ENCODE assay signal across 18 cellular contexts in genomic region chr14:57380935-57381334, GRCh38. TPM values are rescaled to one million over a fixed set of nuclear protein-coding genes. Genes with fewer than 3 reads are reported as not detected.
DNase-seq lines count a peak whose midpoint lies in the region; ATAC-seq and TF ChIP-seq lines count a peak whose summit lies in the region.
"Had no signal": no experiment of that assay in that cellular context is flagged by ENCODE, and none has a peak within 500 bp of the region (broad histone marks: within the 10 kb centered on the region; RNA-seq: fewer than 3 reads in every experiment).

No MANE protein-coding gene starts in this region.

- dilution Hi-C loops in IMR-90 (cut with HindIII; ENCODE audit: low sequenced_read_pairs, unreplicated experiment) = no loop called here
- dilution Hi-C loops in mammary epithelial cell (cut with HindIII; ENCODE audit: low sequenced_read_pairs) = no loop called here

- H2BK120ac ChIP-seq in IMR-90 (ENCODE audit: low read depth, low read length) = peak overlapping the region; percentile 68; the same call in 1 of the 2 replicates

- no peak overlapping the region for H2BK20ac ChIP-seq in IMR-90 (ENCODE audit: low read depth, low read length)

- no peak overlapping the region for H2BK15ac ChIP-seq in IMR-90 (ENCODE audit: low read depth, low read length)

- H2BK5ac ChIP-seq in IMR-90 (ENCODE audit: low read depth, low read length, poor library complexity, severe bottlenecking) = no peak overlapping the region

- 0 out of 2 replicates have a peak overlapping the region, but pooled peaks have one; percentile 7 for H2AK5ac ChIP-seq in IMR-90 (ENCODE audit: low read depth, low read length)

- in situ Hi-C loops in IMR-90 (cut with MboI; ENCODE audit: low sequenced_read_pairs) = no loop called here
- in situ Hi-C loops in mammary epithelial cell (cut with MboI; ENCODE audit: low sequenced_read_pairs in 2 of 2) = no loop called here

- H3K18ac ChIP-seq in IMR-90 (ENCODE audit: low read depth, low read length) = no peak overlapping the region

- DNase-seq in ELR (ENCODE audit: low read depth) (peak; percentile 42), IMR-90 (no peak), mammary epithelial cell (no peak), neural crest cell (ENCODE audit: low read depth, low spot score) (no peak), dorsolateral prefrontal cortex (no peak), occipital lobe (lab: John Stamatoyannopoulos, UW) (no peak)
- no peak for DNase-seq in stimulated activated CD4-positive, alpha-beta T cell treated with anti-CD3 and anti-CD28 coated beads, Interleukin-4, amount 100 ng/mL, for 4 hours
- DNase-seq: CD4-positive, CD25-positive, alpha-beta regulatory T cell; EL; H7; KBM-7; NCI-H1105; NCI-H1694; NCI-H2107; NCI-H524; SHP77 treated with DMSO at 0.1 percent for 48 hours had no signal

- peaks cover 16% of the 10 kb centered on the region for H3K4me1 Mint-ChIP-seq in neural crest cell
- H3K4me1 Mint-ChIP-seq: B cell; CD4-positive, CD25-positive, alpha-beta regulatory T cell had no signal

- peaks cover 5% of the 10 kb centered on the region for H3K27me3 Mint-ChIP-seq in neural crest cell (ENCODE audit: low read depth)

- H3K23ac ChIP-seq in IMR-90 (ENCODE audit: low read depth, low read length) = no peak overlapping the region

- H3K36me3 Mint-ChIP-seq in neural crest cell (ENCODE audit: low read depth) = no peaks in the 10 kb centered on the region
- H3K36me3 Mint-ChIP-seq: CD4-positive, CD25-positive, alpha-beta regulatory T cell had no signal

- H3K4me3 ChIP-seq in IMR-90 (ENCODE audit: insufficient read depth, low read depth, low read length) (no peak overlapping the region), mammary epithelial cell (replicated peaks in 1 of 3; ENCODE audit: insufficient read depth in 1 of 3, low read depth in 2 of 3, low read length in 3 of 3) (no peak overlapping the region), dorsolateral prefrontal cortex (no peak overlapping the region)

- H4K8ac ChIP-seq in IMR-90 (ENCODE audit: low read depth in 2 of 2, low read length in 2 of 2) = no peak overlapping the region

- H3K79me1 ChIP-seq in IMR-90 (ENCODE audit: low read depth in 1 of 2, low read length in 2 of 2) = no peaks in the 10 kb centered on the region

- no peaks in the 10 kb centered on the region for H3K9me3 Mint-ChIP-seq in neural crest cell

- no peak overlapping the region for H3K4me3 Mint-ChIP-seq in neural crest cell
- H3K4me3 Mint-ChIP-seq: B cell; CD4-positive, CD25-positive, alpha-beta regulatory T cell had no signal

- TF ChIP-seq CTCF in IMR-90 (conservative IDR thresholded peaks at IDR 0.05; ENCODE audit: low read depth, low read length) = no peak
- TF ChIP-seq CTCF in mammary epithelial cell (conservative IDR thresholded peaks at IDR 0.05 in 1 of 2, IDR thresholded peaks at IDR 0.05 in 1 of 2; ENCODE audit: extremely low read depth in 1 of 2, insufficient read depth in 1 of 2, low read depth in 1 of 2, low read length in 2 of 2) = no peak
- TF ChIP-seq CTCF in neural crest cell (conservative IDR thresholded peaks at IDR 0.05) = no peak
- no peak for TF ChIP-seq CTCF in dorsolateral prefrontal cortex (IDR thresholded peaks at IDR 0.05 in 54 of 56, conservative IDR thresholded peaks at IDR 0.05 in 2 of 56; ENCODE audit: low read depth in 1 of 56, partially characterized antibody in 56 of 56)

- ATAC-seq in IMR-90 (ENCODE audit: low read depth) = no peak

- H4K20me1 ChIP-seq in IMR-90 (ENCODE audit: insufficient read depth, low read length) (no peaks in the 10 kb centered on the region), mammary epithelial cell (ENCODE audit: insufficient read depth, low read length) (no peaks in the 10 kb centered on the region)

- peak overlapping the region; percentile 2 for H3K27ac Mint-ChIP-seq in neural crest cell (ENCODE audit: unreplicated experiment)
- H3K27ac Mint-ChIP-seq: B cell had no signal

- H2AFZ ChIP-seq in IMR-90 (replicated peaks; ENCODE audit: low read length, poor library complexity) (no peak overlapping the region), mammary epithelial cell (ENCODE audit: low read depth, low read length) (peak overlapping the region; percentile 1)

- H3K9me3 ChIP-seq in IMR-90 (ENCODE audit: control insufficient read depth, insufficient read depth, low read length) (no peaks in the 10 kb centered on the region), mammary epithelial cell (replicated peaks; ENCODE audit: insufficient read depth, low read length) (no peaks in the 10 kb centered on the region)

- H2AK9ac ChIP-seq in IMR-90 (replicated peaks; ENCODE audit: low read depth, low read length, poor library complexity) = no peak overlapping the region

- H3K4ac ChIP-seq in IMR-90 (ENCODE audit: low read depth, low read length) = no peak overlapping the region

- H3K36me3 ChIP-seq in IMR-90 (ENCODE audit: control insufficient read depth, insufficient read depth, low read length) = no peaks in the 10 kb centered on the region
- H3K36me3 ChIP-seq in mammary epithelial cell (ENCODE audit: insufficient read depth, low read length) = no peaks in the 10 kb centered on the region

- 94% methylated on average over 2 of the region's 3 CpGs; no CpG with 5 or more reads in 1 of the 2 experiments for WGBS in IMR-90 (ENCODE audit: extremely low coverage in 2 of 2, insufficient read length in 1 of 2), 2 experiments
- 80% methylated on average over 3 of the region's 3 CpGs for WGBS in mammary epithelial cell (ENCODE audit: low coverage, missing lambda C conversion rate)

- no peak overlapping the region for H4K5ac ChIP-seq in IMR-90 (ENCODE audit: low read depth, low read length)

- no peak overlapping the region for H3K14ac ChIP-seq in IMR-90 (replicated peaks; ENCODE audit: low read depth, low read length)

- peaks cover 8% of the 10 kb centered on the region; the same call in 1 of the 2 replicates for H3K4me1 ChIP-seq in IMR-90 (ENCODE audit: control insufficient read depth, insufficient read depth, low read length)
- H3K4me1 ChIP-seq in mammary epithelial cell (ENCODE audit: insufficient read depth, low read length) = peaks cover 22% of the 10 kb centered on the region

- H3K27ac ChIP-seq in IMR-90 (ENCODE audit: insufficient read depth, low read length) = no peak overlapping the region
- H3K27ac ChIP-seq in mammary epithelial cell (ENCODE audit: insufficient read depth, low read depth, low read length) = no peak overlapping the region
- H3K27ac ChIP-seq in dorsolateral prefrontal cortex = no peak overlapping the region
- H3K27ac ChIP-seq: HL-60 had no signal

- H3K4me2 ChIP-seq in IMR-90 (ENCODE audit: low read depth, low read length) (no peak overlapping the region), mammary epithelial cell (ENCODE audit: insufficient read depth, low read depth, low read length) (no peak overlapping the region)

- POLR2A ChIA-PET in IMR-90 (lab: Charles Lee; ENCODE audit: unreplicated experiment) = interaction anchor here (0.6 kb wide), 1 partner anchor 864 kb away, joined by 3 read pairs; no protein-coding TSS in a partner anchor

- no peaks in the 10 kb centered on the region for H3K79me2 ChIP-seq in mammary epithelial cell (ENCODE audit: insufficient read depth, low read length)

- no peaks in the 10 kb centered on the region for H3K27me3 ChIP-seq in IMR-90 (ENCODE audit: control insufficient read depth, insufficient read depth, low read length)
- H3K27me3 ChIP-seq in mammary epithelial cell (ENCODE audit: insufficient read depth, low read length) = no peaks in the 10 kb centered on the region
- H3K27me3 ChIP-seq in dorsolateral prefrontal cortex = no peaks in the 10 kb centered on the region

- H3K56ac ChIP-seq in IMR-90 (ENCODE audit: extremely low read depth, insufficient read depth, low read length) = no peak overlapping the region

- no peak for TF ChIP-seq RAD21 in IMR-90 (IDR thresholded peaks at IDR 0.05; ENCODE audit: low read length)

- no peak overlapping the region for H3K9ac ChIP-seq in IMR-90 (ENCODE audit: low read depth, low read length)
- no peak overlapping the region for H3K9ac ChIP-seq in mammary epithelial cell (ENCODE audit: insufficient read depth, low read length)

- H4K91ac ChIP-seq in IMR-90 (ENCODE audit: insufficient read depth, low read depth, low read length) = no peak overlapping the region

- no peak for TF ChIP-seq POLR2A in IMR-90 (IDR thresholded peaks at IDR 0.05; ENCODE audit: low read depth, low read length)

- intact Hi-C loops in IMR-90 (cut with micrococcal nuclease) = no loop called here
- intact Hi-C loops in mammary epithelial cell (cut with micrococcal nuclease) = loop anchor here (1.0 kb wide), 1 partner anchor 825 kb away; no protein-coding TSS in a partner anchor
- intact Hi-C loops in dorsolateral prefrontal cortex (cut with DNase I) = loop anchor here in 1 of 2 donors (10.0 kb wide), 1 partner anchor 116 kb away; the partner anchor contains the start of genes AP5M1 and EXOC5

- CTCF ChIA-PET in IMR-90 (lab: Yijun Ruan, JAX) (interaction anchor here (0.7 kb wide), 1 partner anchor 327 kb away, joined by 3 read pairs; no protein-coding TSS in a partner anchor), mammary epithelial cell (lab: Charles Lee; ENCODE audit: low non-redundant PET) (no interaction called here)

- no TSS peak for BruUV-seq in IMR-90 (replicated peaks; lab: Mats Ljungman, UMichigan)
- BruUV-seq in mammary epithelial cell (replicated peaks; lab: Mats Ljungman, UMichigan) = no TSS peak

- H3K9me1 ChIP-seq in IMR-90 (ENCODE audit: insufficient read depth, low read length) = no peaks in the 10 kb centered on the region; the same call in 1 of the 2 replicates

TF ChIP-seq in IMR-90, 13 proteins besides CTCF, POLR2A, EP300 and RAD21:
- TF ChIP-seq FOS (IDR thresholded peaks at IDR 0.05; ENCODE audit: low read depth, low read length) (no peak), CEBPB (IDR thresholded peaks at IDR 0.05; ENCODE audit: low read depth, low read length) (peak; percentile 18; the same call in 1 of the 2 replicates)

RNA-seq across cellular contexts. Expression of gene NAA30, which starts 9.5 kb away (rescaled TPM):
- total RNA-seq in IMR-90 (2012; rRNA removed) = 24.4 and 25.3 TPM in 2 replicates
- 3.6 and 5.8 TPM in 2 replicates for polyA plus RNA-seq in IMR-90 (2012; rRNA removed)
- polyA plus RNA-seq in IMR-90 (2012; cell fraction: cytosol; rRNA removed) = 1.2 TPM in 2 replicates
- 0.88 and 3.7 TPM in 2 replicates for polyA plus RNA-seq in IMR-90 (2012; cell fraction: nucleus; rRNA removed; ENCODE audit: low replicate concordance)
- 10 to 100 TPM; 22.9 to 28.2 TPM for total RNA-seq in mammary epithelial cell
- polyA plus RNA-seq in mammary epithelial cell = 6.3 TPM
- polyA minus RNA-seq in mammary epithelial cell = 5.0 TPM
- total RNA-seq in neural crest cell = 15.7 and 17.0 TPM in 2 replicates
- total RNA-seq in dorsolateral prefrontal cortex = 10 to 100 TPM; 16.6 to 44.4 (median 29.1) TPM
- 80.2 TPM for total RNA-seq in occipital lobe
